ENCODE assay signal across 9 cellular contexts in the genomic region with DNA sequence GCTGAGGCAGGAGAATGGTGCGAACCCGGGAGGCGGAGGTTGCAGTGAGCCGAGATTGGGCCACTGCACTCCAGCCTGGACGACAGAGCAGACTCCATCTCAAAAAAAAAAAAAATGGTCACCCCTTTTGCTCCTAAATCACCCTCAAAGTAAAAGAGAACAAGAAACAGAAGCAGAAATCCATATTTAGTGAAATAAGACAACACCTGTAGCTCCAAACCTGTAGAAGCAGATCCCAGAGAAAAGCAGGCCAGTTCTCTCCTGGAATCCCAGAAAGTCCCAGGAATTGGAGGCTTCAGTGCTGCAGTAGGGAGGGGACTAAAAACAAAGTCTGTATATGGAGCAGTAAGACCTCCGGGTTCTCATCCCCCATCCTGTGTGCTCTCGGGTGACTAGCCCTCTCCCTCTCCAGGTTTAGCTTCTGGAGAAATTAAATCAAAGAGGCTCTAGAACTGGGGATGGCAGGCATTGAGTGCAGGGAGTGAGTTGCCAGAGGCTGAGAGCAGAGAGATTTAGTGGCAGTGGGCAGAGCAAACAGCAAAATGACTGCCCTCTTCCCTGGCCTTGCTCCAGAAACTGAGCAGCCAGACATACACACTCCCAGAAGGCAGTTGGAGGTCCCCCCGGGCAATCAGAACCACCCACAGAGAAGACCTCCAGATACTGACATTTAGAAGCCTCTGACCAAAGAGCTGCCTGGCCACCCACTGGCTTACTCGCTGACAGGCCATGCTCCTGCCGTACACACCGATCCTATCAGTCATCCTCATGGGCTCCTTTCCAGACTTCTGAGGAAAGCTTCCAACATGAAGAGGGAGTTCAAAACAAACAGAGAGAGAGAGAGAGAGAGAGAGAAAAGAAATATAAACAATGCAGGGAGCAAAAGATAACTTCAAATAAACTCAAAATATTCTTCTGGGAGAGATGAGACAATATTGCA.
DNase-seq lines count a peak whose midpoint lies in the region; ATAC-seq and TF ChIP-seq lines count a peak whose summit lies in the region.
"Had no signal": no experiment of that assay in that cellular context is flagged by ENCODE, and none has a peak within 500 bp of the region (broad histone marks: within the 10 kb centered on the region; RNA-seq: fewer than 3 reads in every experiment).

No MANE protein-coding gene starts in this region.

- TF ChIP-seq CTCF in GM13977 (IDR thresholded peaks at IDR 0.05; ENCODE audit: extremely low read depth, insufficient read depth, missing control alignments): no peak

- peak overlapping the region; percentile 41 for H3K9ac ChIP-seq in muscle layer of colon (ENCODE audit: low read length)

- DNase-seq in AG08396 (ENCODE audit: low spot score): peak; percentile 77
- DNase-seq in NCI-H2029 (lab: John Stamatoyannopoulos, UW): peak; percentile 60
- DNase-seq in dedifferentiated amniotic fluid mesenchymal stem cell (ENCODE audit: extremely low spot score): peak; percentile 88
- no peak for DNase-seq in stimulated activated naive CD4-positive, alpha-beta T cell treated with Interleukin-2 at 50 U/mL for 16 hours (lab: John Stamatoyannopoulos, UW)
- DNase-seq in GM13977 (ENCODE audit: low spot score): no peak
- DNase-seq: NCI-H510A had no signal

- no peaks in the 10 kb centered on the region for H3K9me3 ChIP-seq in muscle layer of colon (ENCODE audit: low read length)

- in situ Hi-C loops in GM13977 (cut with MboI; ENCODE audit: low pct_unique_long_range_greater_than_20kb, low sequenced_read_pairs, unreplicated experiment): no loop called here

- H3K36me3 ChIP-seq in muscle layer of colon (ENCODE audit: insufficient read depth, low read length): peaks cover 4% of the 10 kb centered on the region

- ATAC-seq in GM21447 (IDR thresholded peaks at IDR 0.05; ENCODE audit: unreplicated experiment) (no peak), HG02970 (IDR thresholded peaks at IDR 0.05; ENCODE audit: low FRiP score, unreplicated experiment) (no peak)

- H3K4me1 ChIP-seq in muscle layer of colon (ENCODE audit: insufficient read depth, low read length): peaks cover 35% of the 10 kb centered on the region

- peak overlapping the region; percentile 92 for H3K27ac ChIP-seq in muscle layer of colon (ENCODE audit: low read depth, low read length)

- peak overlapping the region in 1 of 2 donors; percentile 37 for H3K4me3 ChIP-seq in muscle layer of colon (ENCODE audit: low read depth in 1 of 2, low read length in 2 of 2)

- H3K27me3 ChIP-seq in muscle layer of colon (ENCODE audit: control insufficient read depth in 1 of 2, insufficient read depth in 2 of 2, low read length in 2 of 2): no peaks in the 10 kb centered on the region

Comparison
In these comparisons a context has a peak if more than half of its experiments do, and no peak if none do; other contexts are left out.
1. DNase-seq: peak in AG08396 (single experiment), NCI-H2029 (single experiment) and dedifferentiated amniotic fluid mesenchymal stem cell (single experiment); none in stimulated activated naive CD4-positive, alpha-beta T cell treated with Interleukin-2 at 50 U/mL for 16 hours (single experiment) and GM13977 (single experiment).